14 cellular contexts compared by ENCODE assay signal in the genomic region with DNA sequence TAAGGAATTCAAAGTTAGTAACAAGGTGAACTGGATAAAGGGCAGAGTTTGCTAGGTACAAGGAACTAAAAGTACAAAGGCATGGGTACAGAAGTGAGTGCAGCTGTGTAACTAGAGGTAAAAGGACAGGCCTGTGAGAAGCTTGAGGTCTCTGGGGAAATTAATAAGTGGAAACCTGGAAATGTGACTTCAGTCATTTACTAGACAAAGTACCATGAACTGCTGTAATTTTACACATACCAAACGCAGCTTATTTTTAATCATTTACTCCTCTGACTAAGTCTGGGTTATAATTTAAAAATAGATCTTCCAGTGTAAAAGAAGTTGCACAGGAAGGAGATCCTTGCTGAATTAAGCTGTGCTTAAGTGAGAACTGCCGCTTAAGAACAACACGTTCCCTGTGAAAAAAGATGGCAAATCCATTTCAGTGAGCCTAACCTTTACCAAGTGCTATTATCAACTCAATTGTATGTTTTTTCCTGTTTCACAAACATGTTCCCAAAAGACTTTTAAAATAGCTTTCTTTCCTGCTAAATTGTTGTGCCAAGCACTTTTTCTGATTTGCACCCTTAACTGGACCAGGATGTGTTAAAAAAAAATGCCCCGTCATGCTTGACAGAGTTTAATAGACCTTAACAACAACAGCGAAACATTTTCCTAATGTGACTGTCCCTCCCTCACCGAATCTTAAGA. TPM values are rescaled to one million over a fixed set of nuclear protein-coding genes. Genes with fewer than 3 reads are reported as not detected.
A peak's percentile ranks its signal among the peaks of the same experiment; 100 is the strongest.
DNase-seq lines count a peak whose midpoint lies in the region; ATAC-seq, FAIRE-seq and TF ChIP-seq lines count a peak whose summit lies in the region.
"Had no signal": no experiment of that assay in that cellular context is flagged by ENCODE, and none has a peak within 500 bp of the region (broad histone marks: within the 10 kb centered on the region; RNA-seq: fewer than 3 reads in every experiment).

No MANE protein-coding gene starts in this region.

- FAIRE-seq in kidney (lab: Jason Lieb, UNC), result no peak
- FAIRE-seq: H54 had no signal

- H3K36me3 ChIP-seq in adipocyte (ENCODE audit: control insufficient read depth, insufficient read depth, low read length, severe bottlenecking), result no peaks in the 10 kb centered on the region
- H3K36me3 ChIP-seq in kidney (ENCODE audit: control insufficient read depth in 1 of 2, insufficient read depth in 2 of 2, low read length in 2 of 2), result no peaks in the 10 kb centered on the region
- H3K36me3 ChIP-seq in thoracic aorta, result no peaks in the 10 kb centered on the region
- no peaks in the 10 kb centered on the region for H3K36me3 ChIP-seq in CD8-positive, alpha-beta memory T cell (ENCODE audit: insufficient read depth, low read length)

- peaks cover 15% of the 10 kb centered on the region for H3K9me3 Mint-ChIP-seq in stimulated activated effector memory CD8-positive, alpha-beta T cell treated with anti-CD3 and anti-CD28 coated beads, Interleukin-12 subunit alpha, Interleukin-12 subunit beta, amount 100 ng/mL, for 72 hours
- H3K9me3 Mint-ChIP-seq in CD8-positive, alpha-beta memory T cell, result peaks cover 0 to 4% (median 2%) of the 10 kb centered on the region in 5 donors
- H3K9me3 Mint-ChIP-seq: activated CD4-positive, alpha-beta T cell treated with anti-CD3 and anti-CD28 coated beads, Interleukin-2, amount 10 ng/mL, durations not matched to agents 24 days and 14 days had no signal

- intact Hi-C loops in kidney (cut with DNase I), result no loop called here

- TF ChIP-seq CTCF in kidney (IDR thresholded peaks at IDR 0.05; ENCODE audit: borderline replicate concordance, extremely low read depth, insufficient read depth) (no peak), thoracic aorta (IDR thresholded peaks at IDR 0.05) (no peak)

- H3K27me3 Mint-ChIP-seq in CD8-positive, alpha-beta memory T cell, result no peaks in the 10 kb centered on the region
- H3K27me3 Mint-ChIP-seq: activated CD4-positive, alpha-beta T cell treated with anti-CD3 and anti-CD28 coated beads, Interleukin-2, amount 10 ng/mL, durations not matched to agents 24 days and 14 days had no signal

- no peaks in the 10 kb centered on the region for H3K4me1 ChIP-seq in adipocyte (ENCODE audit: control insufficient read depth, insufficient read depth, low read length)
- peaks cover 3 to 28% of the 10 kb centered on the region in 2 donors for H3K4me1 ChIP-seq in kidney (ENCODE audit: control insufficient read depth in 1 of 2, insufficient read depth in 1 of 2, low read depth in 1 of 2, low read length in 2 of 2)
- peaks cover 10 to 16% of the 10 kb centered on the region in 2 donors for H3K4me1 ChIP-seq in thoracic aorta (ENCODE audit: control insufficient read depth in 1 of 2, low read depth in 2 of 2)
- no peaks in the 10 kb centered on the region for H3K4me1 ChIP-seq in CD8-positive, alpha-beta memory T cell (ENCODE audit: insufficient read depth, low read length)

- POLR2A ChIA-PET in CD8-positive, alpha-beta memory T cell (lab: Charles Lee), result no interaction called here

- DNase-seq in adipocyte (ENCODE audit: low read depth) (no peak), kidney (no peak), thoracic aorta (ENCODE audit: low spot score) (no peak), NCI-H1092 (lab: John Stamatoyannopoulos, UW) (no peak)
- DNase-seq in stimulated activated effector memory CD8-positive, alpha-beta T cell treated with anti-CD3 and anti-CD28 coated beads, Interleukin-12 subunit alpha, Interleukin-12 subunit beta, amount 100 ng/mL, for 72 hours (ENCODE audit: low spot score in 2 of 2), result no peak
- DNase-seq in CD8-positive, alpha-beta memory T cell, result no peak
- DNase-seq: activated CD4-positive, alpha-beta T cell treated with anti-CD3 and anti-CD28 coated beads, Interleukin-2, amount 10 ng/mL, durations not matched to agents 24 days and 14 days; GDM1; Kasumi-1 had no signal

- no peak overlapping the region for H3K27ac Mint-ChIP-seq in stimulated activated effector memory CD8-positive, alpha-beta T cell treated with anti-CD3 and anti-CD28 coated beads, Interleukin-12 subunit alpha, Interleukin-12 subunit beta, amount 100 ng/mL, for 72 hours
- no peak overlapping the region for H3K27ac Mint-ChIP-seq in CD8-positive, alpha-beta memory T cell
- H3K27ac Mint-ChIP-seq: activated CD4-positive, alpha-beta T cell treated with anti-CD3 and anti-CD28 coated beads, Interleukin-2, amount 10 ng/mL, durations not matched to agents 24 days and 14 days had no signal

- H3K4me3 Mint-ChIP-seq in stimulated activated effector memory CD8-positive, alpha-beta T cell treated with anti-CD3 and anti-CD28 coated beads, Interleukin-12 subunit alpha, Interleukin-12 subunit beta, amount 100 ng/mL, for 72 hours, result no peak overlapping the region
- H3K4me3 Mint-ChIP-seq in CD8-positive, alpha-beta memory T cell, result no peak overlapping the region
- H3K4me3 Mint-ChIP-seq: activated CD4-positive, alpha-beta T cell treated with anti-CD3 and anti-CD28 coated beads, Interleukin-2, amount 10 ng/mL, durations not matched to agents 24 days and 14 days; brain had no signal

- ATAC-seq in GM21529 (IDR thresholded peaks at IDR 0.05; ENCODE audit: unreplicated experiment) (peak; percentile 58), thoracic aorta (ENCODE audit: insufficient number of reproducible peaks, low FRiP score, low read depth) (peak; percentile 80), HG03521 (IDR thresholded peaks at IDR 0.05; ENCODE audit: unreplicated experiment) (no peak)
- ATAC-seq in stimulated activated effector memory CD8-positive, alpha-beta T cell treated with anti-CD3 and anti-CD28 coated beads, Interleukin-12 subunit alpha, Interleukin-12 subunit beta, amount 100 ng/mL, for 72 hours, result no peak

- no peaks in the 10 kb centered on the region for H3K9me3 ChIP-seq in adipocyte (ENCODE audit: control insufficient read depth, low read length)
- no peaks in the 10 kb centered on the region for H3K9me3 ChIP-seq in kidney (ENCODE audit: control insufficient read depth in 1 of 2, low read length in 2 of 2)
- no peaks in the 10 kb centered on the region for H3K9me3 ChIP-seq in thoracic aorta
- no peaks in the 10 kb centered on the region for H3K9me3 ChIP-seq in CD8-positive, alpha-beta memory T cell (ENCODE audit: low read length)

- H3K4me1 Mint-ChIP-seq in stimulated activated effector memory CD8-positive, alpha-beta T cell treated with anti-CD3 and anti-CD28 coated beads, Interleukin-12 subunit alpha, Interleukin-12 subunit beta, amount 100 ng/mL, for 72 hours, result no peaks in the 10 kb centered on the region
- no peaks in the 10 kb centered on the region for H3K4me1 Mint-ChIP-seq in CD8-positive, alpha-beta memory T cell
- H3K4me1 Mint-ChIP-seq: activated CD4-positive, alpha-beta T cell treated with anti-CD3 and anti-CD28 coated beads, Interleukin-2, amount 10 ng/mL, durations not matched to agents 24 days and 14 days had no signal

- H3K36me3 Mint-ChIP-seq in stimulated activated effector memory CD8-positive, alpha-beta T cell treated with anti-CD3 and anti-CD28 coated beads, Interleukin-12 subunit alpha, Interleukin-12 subunit beta, amount 100 ng/mL, for 72 hours, result no peaks in the 10 kb centered on the region
- H3K36me3 Mint-ChIP-seq in CD8-positive, alpha-beta memory T cell, result no peaks in the 10 kb centered on the region
- H3K36me3 Mint-ChIP-seq: brain had no signal

- H3K4me3 ChIP-seq in adipocyte (ENCODE audit: low read length) (peak overlapping the region; percentile 6), kidney (ENCODE audit: low read length in 2 of 2) (peak overlapping the region; percentile 27 to 49), thoracic aorta (peak overlapping the region; percentile 60)
- no peak overlapping the region for H3K4me3 ChIP-seq in CD8-positive, alpha-beta memory T cell (ENCODE audit: low read length)
- H3K4me3 ChIP-seq: skin epidermis had no signal

- H3K27me3 ChIP-seq in adipocyte (replicated peaks; ENCODE audit: control insufficient read depth, insufficient read depth, low read length) (no peaks in the 10 kb centered on the region), thoracic aorta (replicated peaks; ENCODE audit: insufficient read depth) (no peaks in the 10 kb centered on the region)
- H3K27me3 ChIP-seq in CD8-positive, alpha-beta memory T cell (ENCODE audit: insufficient read depth, low read length, poor library complexity, severe bottlenecking), result no peaks in the 10 kb centered on the region

- H3K27ac ChIP-seq in kidney (ENCODE audit: low read depth in 2 of 2, low read length in 2 of 2), result peak overlapping the region; percentile 47 to 68
- peak overlapping the region; percentile 45 to 75 for H3K27ac ChIP-seq in thoracic aorta
- no peak overlapping the region for H3K27ac ChIP-seq in CD8-positive, alpha-beta memory T cell (ENCODE audit: low read depth, low read length)

- CTCF ChIA-PET in CD8-positive, alpha-beta memory T cell (lab: Charles Lee), result no interaction called here

- H3K9ac ChIP-seq in adipocyte (ENCODE audit: low read length) (peak overlapping the region; percentile 36), kidney (ENCODE audit: low read length in 2 of 2) (no peak overlapping the region)

RNA-seq across cellular contexts. Expression of gene CALCRL, which starts 44.3 kb away (rescaled TPM):
- total RNA-seq in kidney, result 75.9 TPM
- 7.9 TPM for polyA plus RNA-seq in kidney (ENCODE audit: insufficient read depth, low read depth, low replicate concordance)
- total RNA-seq in thoracic aorta, result 10 to 100 TPM; 21.8 to 69.1 TPM
- not detected for total RNA-seq in CD8-positive, alpha-beta memory T cell
- polyA plus RNA-seq in CD8-positive, alpha-beta memory T cell, result 0.18 TPM

Comparison
In these comparisons a context has a peak if more than half of its experiments do, and no peak if none do; other contexts are left out.
1. ATAC-seq: peak in GM21529 (single experiment) and thoracic aorta (single experiment); none in stimulated activated effector memory CD8-positive, alpha-beta T cell treated with anti-CD3 and anti-CD28 coated beads, Interleukin-12 subunit alpha, Interleukin-12 subunit beta, amount 100 ng/mL, for 72 hours (single experiment) and HG03521 (single experiment).
2. RNA of gene CALCRL, which starts 44.3 kb away (total RNA-seq): 75.9 TPM in kidney (single experiment) and 21.8 to 69.1 TPM in thoracic aorta; not detected in CD8-positive, alpha-beta memory T cell; every median in the first group is over 10 times any median in the second.